ENCODE assay signal across 1 cellular context in genomic region chr13:19633340-19634128, GRCh38.
TF ChIP-seq lines count a peak whose summit lies in the region.

Gene MPHOSPH8 (plus strand): TSS chr13:19633659. CDS start chr13:19633749, 90 bp downstream.

TF ChIP-seq in K562, 482 proteins besides CTCF, POLR2A, EP300 and RAD21 (continued from another document and continues in another):
- peak; percentile 73 for TF ChIP-seq ZBTB12 (CRISPR knock-in tag; IDR thresholded peaks at IDR 0.05)
- no peak for TF ChIP-seq BCOR (IDR thresholded peaks at IDR 0.05)
- no peak for TF ChIP-seq ZNF146 (CRISPR knock-in tag; IDR thresholded peaks at IDR 0.05; ENCODE audit: unreplicated experiment)
- TF ChIP-seq ZNF695 (CRISPR knock-in tag; IDR thresholded peaks at IDR 0.05) = no peak
- no peak for TF ChIP-seq BDP1 (IDR thresholded peaks at IDR 0.05; ENCODE audit: insufficient read depth, insufficient read length)
- no peak for TF ChIP-seq MCM3 (IDR thresholded peaks at IDR 0.05)
- 0 out of 2 replicates have a peak, but pooled peaks have one; percentile 29 for TF ChIP-seq POLR2H (tag; IDR thresholded peaks at IDR 0.05; ENCODE audit: low read depth)
- TF ChIP-seq POLR2G (IDR thresholded peaks at IDR 0.05; ENCODE audit: low read depth, low read length) = peak; percentile 83
- TF ChIP-seq BRD9 (IDR thresholded peaks at IDR 0.05; ENCODE audit: low read depth, partially characterized antibody) = no peak
- TF ChIP-seq PTRF (tag; IDR thresholded peaks at IDR 0.05) = no peak
- no peak for TF ChIP-seq TAF7 (tag; IDR thresholded peaks at IDR 0.05)
- no peak for TF ChIP-seq NFE2L1 (tag; IDR thresholded peaks at IDR 0.05; ENCODE audit: borderline replicate concordance, low read depth)
- TF ChIP-seq LARP7 (IDR thresholded peaks at IDR 0.05) = no peak
- TF ChIP-seq NFXL1 (CRISPR knock-in tag; IDR thresholded peaks at IDR 0.05) = no peak
- peak; percentile 33 for TF ChIP-seq PCBP1 (IDR thresholded peaks at IDR 0.05; ENCODE audit: low read depth, low read length, poor library complexity, severe bottlenecking)
- TF ChIP-seq YY1 (IDR thresholded peaks at IDR 0.05; ENCODE audit: borderline replicate concordance in 1 of 3, control insufficient read depth in 1 of 3, extremely low read depth in 1 of 3, insufficient read depth in 3 of 3, insufficient read length in 1 of 3, insufficient replicate concordance in 2 of 3, low read depth in 1 of 3, low read length in 2 of 3) = no peak
- no peak for TF ChIP-seq HMBOX1 (IDR thresholded peaks at IDR 0.05)
- no peak for TF ChIP-seq SAFB (IDR thresholded peaks at IDR 0.05; ENCODE audit: borderline replicate concordance, low read depth, low read length)
- no peak; a peak in 1 of 4 replicates for TF ChIP-seq KDM4B (IDR thresholded peaks at IDR 0.05; ENCODE audit: borderline replicate concordance in 2 of 2, low read depth in 1 of 2)
- TF ChIP-seq ATF7 (IDR thresholded peaks at IDR 0.05) = peak; percentile 25; the same call in 1 of the 2 replicates
- TF ChIP-seq HNRNPL (IDR thresholded peaks at IDR 0.05; ENCODE audit: low read depth, low read length) = no peak
- TF ChIP-seq FOXP1 (CRISPR knock-in tag; IDR thresholded peaks at IDR 0.05) = peak; percentile 25; the same call in 1 of the 2 replicates
- peak; percentile 64 for TF ChIP-seq ELF1 (tag; IDR thresholded peaks at IDR 0.05)
- no peak for TF ChIP-seq ZNF583 (CRISPR knock-in tag; IDR thresholded peaks at IDR 0.05)
- no peak for TF ChIP-seq NR3C1 (CRISPR knock-in tag; IDR thresholded peaks at IDR 0.05)
- no peak for TF ChIP-seq ESRRA (IDR thresholded peaks at IDR 0.05; ENCODE audit: borderline replicate concordance, low read depth)
- TF ChIP-seq FOXJ2 (tag; IDR thresholded peaks at IDR 0.05) = no peak
- TF ChIP-seq ELK1 (CRISPR knock-in tag; IDR thresholded peaks at IDR 0.05) = no peak
- TF ChIP-seq CEBPG (CRISPR knock-in tag; IDR thresholded peaks at IDR 0.05) = no peak
- TF ChIP-seq CEBPG (tag; conservative IDR thresholded peaks at IDR 0.05 in 1 of 2, IDR thresholded peaks at IDR 0.05 in 1 of 2) = no peak
- no peak for TF ChIP-seq E2F5 (CRISPR knock-in tag; IDR thresholded peaks at IDR 0.05)
- no peak for TF ChIP-seq FOXK2 (conservative IDR thresholded peaks at IDR 0.05 in 1 of 2, IDR thresholded peaks at IDR 0.05 in 1 of 2; ENCODE audit: low read depth in 2 of 2)
- peak; percentile 73; the same call in 1 of the 2 replicates for TF ChIP-seq ZBTB2 (IDR thresholded peaks at IDR 0.05)
- TF ChIP-seq ZNF3 (CRISPR knock-in tag; IDR thresholded peaks at IDR 0.05) = no peak
- no peak for TF ChIP-seq ZNF133 (CRISPR knock-in tag; IDR thresholded peaks at IDR 0.05)
- TF ChIP-seq SOX6 (IDR thresholded peaks at IDR 0.05) = no peak
- 0 out of 4 replicates have a peak, but pooled peaks of 1 of the 2 experiments have one; percentile 6 for TF ChIP-seq SIN3A (IDR thresholded peaks at IDR 0.05; ENCODE audit: borderline replicate concordance in 2 of 2, control insufficient read depth in 1 of 2, low read depth in 2 of 2, low read length in 2 of 2)
- no peak for TF ChIP-seq ZBTB17 (CRISPR knock-in tag; IDR thresholded peaks at IDR 0.05)
- no peak for TF ChIP-seq TEAD4 (IDR thresholded peaks at IDR 0.05; ENCODE audit: low read length)
- no peak for TF ChIP-seq TEAD4 (CRISPR knock-in tag; IDR thresholded peaks at IDR 0.05; ENCODE audit: borderline replicate concordance)
- TF ChIP-seq HNRNPUL1 (IDR thresholded peaks at IDR 0.05; ENCODE audit: low read length) = no peak
- TF ChIP-seq VEZF1 (CRISPR knock-in tag; IDR thresholded peaks at IDR 0.05) = peak; percentile 80
- TF ChIP-seq SP1 (CRISPR knock-in tag; IDR thresholded peaks at IDR 0.05) = peak; percentile 56; the same call in 1 of the 2 replicates
- TF ChIP-seq ZFX (CRISPR knock-in tag; IDR thresholded peaks at IDR 0.05) = peak; percentile 74
- 0 out of 2 replicates have a peak, but pooled peaks have one; percentile 25 for TF ChIP-seq MTA3 (IDR thresholded peaks at IDR 0.05; ENCODE audit: borderline replicate concordance)
- no peak for TF ChIP-seq ZNF507 (tag; conservative IDR thresholded peaks at IDR 0.05)
- TF ChIP-seq FOS (IDR thresholded peaks at IDR 0.05; ENCODE audit: extremely low read depth, insufficient read length) = peak; percentile 91
- no peak for TF ChIP-seq NCOA2 (IDR thresholded peaks at IDR 0.05; ENCODE audit: partially characterized antibody in 2 of 2)
- no peak for TF ChIP-seq AFF1 (IDR thresholded peaks at IDR 0.05; ENCODE audit: low read depth in 1 of 2, partially characterized antibody in 2 of 2)
- TF ChIP-seq TCFL5 (CRISPR knock-in tag; conservative IDR thresholded peaks at IDR 0.05) = no peak
- TF ChIP-seq BRF2 (IDR thresholded peaks at IDR 0.05; ENCODE audit: borderline replicate concordance, insufficient read depth, insufficient read length) = no peak
- TF ChIP-seq KDM5B (IDR thresholded peaks at IDR 0.05; ENCODE audit: insufficient replicate concordance, low read depth, low read length) = peak; percentile 62
- no peak for TF ChIP-seq ZNF280B (CRISPR knock-in tag; IDR thresholded peaks at IDR 0.05)
- TF ChIP-seq ZNF217 (CRISPR knock-in tag; IDR thresholded peaks at IDR 0.05) = no peak
- no peak for TF ChIP-seq ID3 (CRISPR knock-in tag; IDR thresholded peaks at IDR 0.05)
- peak; percentile 85 for TF ChIP-seq ID3 (tag; IDR thresholded peaks at IDR 0.05)
- TF ChIP-seq ESRRB (CRISPR knock-in tag; IDR thresholded peaks at IDR 0.05; ENCODE audit: borderline replicate concordance) = no peak
- peak; percentile 72 for TF ChIP-seq SUPT5H (IDR thresholded peaks at IDR 0.05)
- TF ChIP-seq KDM2B (CRISPR knock-in tag; IDR thresholded peaks at IDR 0.05) = no peak
- peak; percentile 83 for TF ChIP-seq RBBP5 (IDR thresholded peaks at IDR 0.05; ENCODE audit: borderline replicate concordance, insufficient read depth, low read length, poor library complexity, severe bottlenecking)
- TF ChIP-seq CCNT2 (IDR thresholded peaks at IDR 0.05; ENCODE audit: borderline replicate concordance, extremely low read depth, insufficient read length, low read depth, low read length) = peak; percentile 24
- TF ChIP-seq ASH1L (IDR thresholded peaks at IDR 0.05; ENCODE audit: borderline replicate concordance, low read depth, partially characterized antibody) = peak; percentile 85
